20 cellular contexts compared by ENCODE assay signal in the genomic region with DNA sequence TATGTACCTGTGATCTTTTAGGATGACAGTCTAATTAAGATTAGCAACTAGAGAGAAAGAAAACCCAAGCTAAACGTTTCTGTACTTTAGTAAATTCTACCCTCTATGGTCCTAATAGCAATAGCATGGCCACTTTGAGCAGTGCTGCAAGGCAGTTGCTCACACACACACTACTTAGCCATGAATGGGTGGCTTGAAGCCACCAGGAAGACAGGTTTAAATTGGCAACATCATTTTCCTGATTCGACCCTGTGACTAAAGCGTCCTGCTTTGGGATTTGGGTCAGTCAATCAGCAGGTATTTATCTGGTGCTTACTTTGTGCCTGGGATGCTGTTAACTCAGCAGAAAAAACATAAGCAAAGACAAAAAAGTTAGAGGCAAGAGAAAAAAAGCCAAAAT.
DNase-seq lines count a peak whose midpoint lies in the region; ATAC-seq and TF ChIP-seq lines count a peak whose summit lies in the region.
"Had no signal": no experiment of that assay in that cellular context is flagged by ENCODE, and none has a peak within 500 bp of the region (broad histone marks: within the 10 kb centered on the region; RNA-seq: fewer than 3 reads in every experiment).

No MANE protein-coding gene starts in this region.

- TF ChIP-seq POLR2A in thyroid gland (IDR thresholded peaks at IDR 0.05): peak in 1 of 2 donors; percentile 17

- no peaks in the 10 kb centered on the region for H3K27me3 Mint-ChIP-seq in GM23338 (ENCODE audit: insufficient read depth, low read depth, poor library complexity)
- H3K27me3 Mint-ChIP-seq: CD4-positive, alpha-beta T cell had no signal

- H3K36me3 ChIP-seq in GM23338 (ENCODE audit: insufficient read depth): no peaks in the 10 kb centered on the region
- no peaks in the 10 kb centered on the region for H3K36me3 ChIP-seq in thyroid gland
- H3K36me3 ChIP-seq: BE2C had no signal

- peaks cover 4% of the 10 kb centered on the region; the same call in 1 of the 2 replicates for H3K9me2 ChIP-seq in GM23338 (ENCODE audit: insufficient read depth)

- 0 out of 2 replicates have a peak overlapping the region, but pooled peaks have one; percentile 1 for H2AFZ ChIP-seq in GM23338

- no peak overlapping the region for H3K4me3 Mint-ChIP-seq in GM23338
- H3K4me3 Mint-ChIP-seq: CD14-positive monocyte; CD4-positive, alpha-beta T cell; CD8-positive, alpha-beta memory T cell; H9; HFFc6 had no signal

- H3K27ac Mint-ChIP-seq in GM23338: no peak overlapping the region
- H3K27ac Mint-ChIP-seq: CD14-positive monocyte; CD4-positive, alpha-beta T cell; CD8-positive, alpha-beta memory T cell; H9; HFFc6 had no signal

- no peaks in the 10 kb centered on the region for H3F3A ChIP-seq in GM23338 (replicated peaks; ENCODE audit: low read depth)

- TF ChIP-seq CTCF in GM23338 (conservative IDR thresholded peaks at IDR 0.05; ENCODE audit: low read depth in 2 of 2): no peak
- TF ChIP-seq CTCF in VCaP (conservative IDR thresholded peaks at IDR 0.05): no peak
- no peak for TF ChIP-seq CTCF in thyroid gland (IDR thresholded peaks at IDR 0.05)

- H3K9me3 ChIP-seq in thyroid gland: no peaks in the 10 kb centered on the region
- H3K9me3 ChIP-seq: BE2C had no signal

- no peak for ATAC-seq in GM23338
- ATAC-seq in left colon: peak; percentile 48
- ATAC-seq in HG03439 (IDR thresholded peaks at IDR 0.05; ENCODE audit: unreplicated experiment): no peak
- no peak for ATAC-seq in GM19395 (IDR thresholded peaks at IDR 0.05; ENCODE audit: unreplicated experiment)
- ATAC-seq: GM12878 had no signal

- WGBS in thyroid gland, 2 donors: 37 to 41% methylated on average over 3 of the region's 3 CpGs

- H3K27me3 ChIP-seq in GM23338 (ENCODE audit: insufficient read depth): no peaks in the 10 kb centered on the region
- H3K27me3 ChIP-seq in thyroid gland: no peaks in the 10 kb centered on the region
- H3K27me3 ChIP-seq: BE2C; BLaER1 treated with 17β-estradiol and CSF1 and Interleukin-3, amounts not matched to agents 10 nM and 100 nM had no signal

- no peak for DNase-seq in GM23338 (ENCODE audit: low spot score)
- DNase-seq in left colon: no peak
- DNase-seq in thyroid gland: peak in 1 of 2 donors; percentile 41
- DNase-seq in mucosa of gallbladder (ENCODE audit: low spot score): no peak
- DNase-seq: BE2C; CD4-positive, alpha-beta T cell; CD8-positive, alpha-beta memory T cell; DMS 273 treated with DMSO at 0.1 percent for 48 hours; DMS79; EL; GDM1; H9; HFFc6 had no signal

- peaks cover 13% of the 10 kb centered on the region; the same call in 2 of the 3 replicates for H3K9me3 Mint-ChIP-seq in GM23338
- H3K9me3 Mint-ChIP-seq: CD4-positive, alpha-beta T cell; HFFc6 had no signal

- intact Hi-C loops in left colon (cut with DNase I, micrococcal nuclease) (no loop called here), thyroid gland (cut with DNase I) (no loop called here)

- peaks cover 5% of the 10 kb centered on the region; the same call in 2 of the 3 replicates for H3K36me3 Mint-ChIP-seq in GM23338 (ENCODE audit: low read depth)

- peaks cover 3% of the 10 kb centered on the region; the same call in 2 of the 3 replicates for H3K4me1 Mint-ChIP-seq in GM23338
- H3K4me1 Mint-ChIP-seq: CD8-positive, alpha-beta memory T cell; H9 had no signal

- H3K4me2 ChIP-seq in GM23338: no peak overlapping the region
- H3K4me2 ChIP-seq: BLaER1 treated with 17β-estradiol and CSF1 and Interleukin-3, amounts not matched to agents 10 nM and 100 nM had no signal

- no peaks in the 10 kb centered on the region for H4K20me1 ChIP-seq in GM23338 (replicated peaks; ENCODE audit: insufficient read depth)
- H4K20me1 ChIP-seq: BLaER1 treated with 17β-estradiol and CSF1 and Interleukin-3, amounts not matched to agents 10 nM and 100 nM had no signal

- no peaks in the 10 kb centered on the region; the same call in 1 of the 2 replicates for H3K4me1 ChIP-seq in GM23338 (ENCODE audit: insufficient read depth)
- H3K4me1 ChIP-seq in thyroid gland: peaks cover 28 to 41% of the 10 kb centered on the region in 2 donors
- H3K4me1 ChIP-seq: BE2C had no signal

- no peaks in the 10 kb centered on the region for H3K79me2 ChIP-seq in GM23338 (replicated peaks; ENCODE audit: insufficient read depth)

- H3K4me3 ChIP-seq in GM23338 (no peak overlapping the region), thyroid gland (replicated peaks in 1 of 3) (no peak overlapping the region)
- H3K4me3 ChIP-seq: BLaER1 treated with 17β-estradiol and CSF1 and Interleukin-3, amounts not matched to agents 10 nM and 100 nM; GM12878 had no signal

- no peak overlapping the region for H3K27ac ChIP-seq in GM23338 (ENCODE audit: low read depth)
- H3K27ac ChIP-seq in VCaP: peak overlapping the region; percentile 84
- peak overlapping the region; percentile 11 to 87 (median 25) for H3K27ac ChIP-seq in thyroid gland
- H3K27ac ChIP-seq: 22Rv1; BLaER1 treated with 17β-estradiol and CSF1 and Interleukin-3, amounts not matched to agents 10 nM and 100 nM had no signal

TF ChIP-seq in GM23338, 12 proteins besides CTCF, POLR2A, EP300 and RAD21 (continues in another document):
- TF ChIP-seq, protein P1, sequence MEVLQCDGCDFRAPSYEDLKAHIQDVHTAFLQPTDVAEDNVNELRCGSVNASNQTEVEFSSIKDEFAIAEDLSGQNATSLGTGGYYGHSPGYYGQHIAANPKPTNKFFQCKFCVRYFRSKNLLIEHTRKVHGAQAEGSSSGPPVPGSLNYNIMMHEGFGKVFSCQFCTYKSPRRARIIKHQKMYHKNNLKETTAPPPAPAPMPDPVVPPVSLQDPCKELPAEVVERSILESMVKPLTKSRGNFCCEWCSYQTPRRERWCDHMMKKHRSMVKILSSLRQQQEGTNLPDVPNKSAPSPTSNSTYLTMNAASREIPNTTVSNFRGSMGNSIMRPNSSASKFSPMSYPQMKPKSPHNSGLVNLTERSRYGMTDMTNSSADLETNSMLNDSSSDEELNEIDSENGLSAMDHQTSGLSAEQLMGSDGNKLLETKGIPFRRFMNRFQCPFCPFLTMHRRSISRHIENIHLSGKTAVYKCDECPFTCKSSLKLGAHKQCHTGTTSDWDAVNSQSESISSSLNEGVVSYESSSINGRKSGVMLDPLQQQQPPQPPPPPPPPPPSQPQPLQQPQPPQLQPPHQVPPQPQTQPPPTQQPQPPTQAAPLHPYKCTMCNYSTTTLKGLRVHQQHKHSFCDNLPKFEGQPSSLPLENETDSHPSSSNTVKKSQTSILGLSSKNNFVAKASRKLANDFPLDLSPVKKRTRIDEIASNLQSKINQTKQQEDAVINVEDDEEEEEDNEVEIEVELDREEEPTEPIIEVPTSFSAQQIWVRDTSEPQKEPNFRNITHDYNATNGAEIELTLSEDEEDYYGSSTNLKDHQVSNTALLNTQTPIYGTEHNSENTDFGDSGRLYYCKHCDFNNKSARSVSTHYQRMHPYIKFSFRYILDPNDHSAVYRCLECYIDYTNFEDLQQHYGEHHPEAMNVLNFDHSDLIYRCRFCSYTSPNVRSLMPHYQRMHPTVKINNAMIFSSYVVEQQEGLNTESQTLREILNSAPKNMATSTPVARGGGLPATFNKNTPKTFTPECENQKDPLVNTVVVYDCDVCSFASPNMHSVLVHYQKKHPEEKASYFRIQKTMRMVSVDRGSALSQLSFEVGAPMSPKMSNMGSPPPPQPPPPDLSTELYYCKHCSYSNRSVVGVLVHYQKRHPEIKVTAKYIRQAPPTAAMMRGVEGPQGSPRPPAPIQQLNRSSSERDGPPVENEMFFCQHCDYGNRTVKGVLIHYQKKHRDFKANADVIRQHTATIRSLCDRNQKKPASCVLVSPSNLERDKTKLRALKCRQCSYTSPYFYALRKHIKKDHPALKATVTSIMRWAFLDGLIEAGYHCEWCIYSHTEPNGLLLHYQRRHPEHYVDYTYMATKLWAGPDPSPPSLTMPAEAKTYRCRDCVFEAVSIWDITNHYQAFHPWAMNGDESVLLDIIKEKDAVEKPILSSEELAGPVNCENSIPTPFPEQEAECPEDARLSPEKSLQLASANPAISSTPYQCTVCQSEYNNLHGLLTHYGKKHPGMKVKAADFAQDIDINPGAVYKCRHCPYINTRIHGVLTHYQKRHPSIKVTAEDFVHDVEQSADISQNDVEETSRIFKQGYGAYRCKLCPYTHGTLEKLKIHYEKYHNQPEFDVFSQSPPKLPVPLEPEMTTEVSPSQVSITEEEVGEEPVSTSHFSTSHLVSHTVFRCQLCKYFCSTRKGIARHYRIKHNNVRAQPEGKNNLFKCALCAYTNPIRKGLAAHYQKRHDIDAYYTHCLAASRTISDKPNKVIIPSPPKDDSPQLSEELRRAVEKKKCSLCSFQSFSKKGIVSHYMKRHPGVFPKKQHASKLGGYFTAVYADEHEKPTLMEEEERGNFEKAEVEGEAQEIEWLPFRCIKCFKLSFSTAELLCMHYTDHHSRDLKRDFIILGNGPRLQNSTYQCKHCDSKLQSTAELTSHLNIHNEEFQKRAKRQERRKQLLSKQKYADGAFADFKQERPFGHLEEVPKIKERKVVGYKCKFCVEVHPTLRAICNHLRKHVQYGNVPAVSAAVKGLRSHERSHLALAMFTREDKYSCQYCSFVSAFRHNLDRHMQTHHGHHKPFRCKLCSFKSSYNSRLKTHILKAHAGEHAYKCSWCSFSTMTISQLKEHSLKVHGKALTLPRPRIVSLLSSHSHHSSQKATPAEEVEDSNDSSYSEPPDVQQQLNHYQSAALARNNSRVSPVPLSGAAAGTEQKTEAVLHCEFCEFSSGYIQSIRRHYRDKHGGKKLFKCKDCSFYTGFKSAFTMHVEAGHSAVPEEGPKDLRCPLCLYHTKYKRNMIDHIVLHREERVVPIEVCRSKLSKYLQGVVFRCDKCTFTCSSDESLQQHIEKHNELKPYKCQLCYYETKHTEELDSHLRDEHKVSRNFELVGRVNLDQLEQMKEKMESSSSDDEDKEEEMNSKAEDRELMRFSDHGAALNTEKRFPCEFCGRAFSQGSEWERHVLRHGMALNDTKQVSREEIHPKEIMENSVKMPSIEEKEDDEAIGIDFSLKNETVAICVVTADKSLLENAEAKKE (CRISPR knock-in tag; IDR thresholded peaks at IDR 0.05): no peak
